1 cellular context compared by ENCODE assay signal in genomic region chr10:68327889-68328786, GRCh38.
A peak's percentile ranks its signal among the peaks of the same experiment; 100 is the strongest.
TF ChIP-seq lines count a peak whose summit lies in the region.

No MANE protein-coding gene starts in this region.

TF ChIP-seq in K562, 482 proteins besides CTCF, POLR2A, EP300 and RAD21 (continued from another document and continues in another):
- TF ChIP-seq TSHZ1 (CRISPR knock-in tag; IDR thresholded peaks at IDR 0.05) (no peak), CBX8 (IDR thresholded peaks at IDR 0.05; ENCODE audit: borderline replicate concordance, extremely low read depth, low read depth, low read length, poor library complexity, severe bottlenecking) (no peak), SAP30 (IDR thresholded peaks at IDR 0.05; ENCODE audit: borderline replicate concordance, insufficient read depth, low read depth, low read length, poor library complexity, severe bottlenecking) (no peak), VEZF1 (CRISPR knock-in tag; IDR thresholded peaks at IDR 0.05) (peak; percentile 39; the same call in 1 of the 2 replicates), TOE1 (IDR thresholded peaks at IDR 0.05; ENCODE audit: borderline replicate concordance) (peak; percentile 93), TOE1 (CRISPR knock-in tag; IDR thresholded peaks at IDR 0.05; ENCODE audit: borderline replicate concordance, low read depth) (no peak), CBFA2T2 (conservative IDR thresholded peaks at IDR 0.05) (peak; percentile 51), TEAD2 (tag; IDR thresholded peaks at IDR 0.05) (0 out of 2 replicates have a peak, but pooled peaks have one; percentile 9), ETV5 (CRISPR knock-in tag; IDR thresholded peaks at IDR 0.05; ENCODE audit: low read depth) (no peak), POLR2AphosphoS2 (IDR thresholded peaks at IDR 0.05; ENCODE audit: low read length) (no peak), ZNF212 (CRISPR knock-in tag; IDR thresholded peaks at IDR 0.05) (no peak), GABPB2 (CRISPR knock-in tag; conservative IDR thresholded peaks at IDR 0.05) (no peak), KLF10 (CRISPR knock-in tag; IDR thresholded peaks at IDR 0.05) (0 out of 2 replicates have a peak, but pooled peaks have one; percentile 19), ZKSCAN3 (CRISPR knock-in tag; IDR thresholded peaks at IDR 0.05) (no peak), ARID2 (IDR thresholded peaks at IDR 0.05) (no peak), FOXM1 (IDR thresholded peaks at IDR 0.05; ENCODE audit: low read depth) (0 out of 2 replicates have a peak, but pooled peaks have one; percentile 28), FOXM1 (CRISPR knock-in tag; IDR thresholded peaks at IDR 0.05; ENCODE audit: low read depth) (no peak), RBM25 (IDR thresholded peaks at IDR 0.05; ENCODE audit: low read depth, low read length, severe bottlenecking) (no peak), EWSR1 (IDR thresholded peaks at IDR 0.05; ENCODE audit: borderline replicate concordance, low read depth, partially characterized antibody) (no peak), ZBTB49 (CRISPR knock-in tag; IDR thresholded peaks at IDR 0.05; ENCODE audit: borderline replicate concordance) (no peak), ZNF75A (CRISPR knock-in tag; IDR thresholded peaks at IDR 0.05) (no peak), HDAC2 (IDR thresholded peaks at IDR 0.05) (no peak), DDX20 (tag; IDR thresholded peaks at IDR 0.05; ENCODE audit: low read depth) (no peak; the same call in 1 of the 2 replicates), ZNF79 (CRISPR knock-in tag; IDR thresholded peaks at IDR 0.05; ENCODE audit: low read depth) (no peak), HMGN3 (IDR thresholded peaks at IDR 0.05; ENCODE audit: borderline replicate concordance, extremely low read depth, insufficient read length, low read depth, low read length) (no peak), ARHGAP35 (IDR thresholded peaks at IDR 0.05; ENCODE audit: partially characterized antibody) (no peak), TRIM28 (IDR thresholded peaks at IDR 0.05) (no peak), MED1 (CRISPR knock-in tag; IDR thresholded peaks at IDR 0.05; ENCODE audit: borderline replicate concordance) (no peak), ELF1 (tag; IDR thresholded peaks at IDR 0.05) (peak; percentile 16; the same call in 1 of the 2 replicates), ZNF263 (CRISPR knock-in tag; IDR thresholded peaks at IDR 0.05; ENCODE audit: borderline replicate concordance) (no peak), PML (IDR thresholded peaks at IDR 0.05; ENCODE audit: low read length) (no peak), ARID1B (IDR thresholded peaks at IDR 0.05) (peak; percentile 28; the same call in 1 of the 2 replicates), CREB3 (tag; conservative IDR thresholded peaks at IDR 0.05; ENCODE audit: low read depth) (no peak), CHD4 (IDR thresholded peaks at IDR 0.05; ENCODE audit: insufficient read depth, insufficient replicate concordance, low read depth, low read length, poor library complexity, severe bottlenecking) (no peak), NFE2L1 (tag; IDR thresholded peaks at IDR 0.05; ENCODE audit: borderline replicate concordance, low read depth) (no peak), STAT5A (IDR thresholded peaks at IDR 0.05; ENCODE audit: borderline replicate concordance, low read length) (no peak), JUN (IDR thresholded peaks at IDR 0.05; ENCODE audit: borderline replicate concordance, low read depth, low read length) (no peak), JUN (CRISPR knock-in tag; IDR thresholded peaks at IDR 0.05; ENCODE audit: borderline replicate concordance) (no peak), KAT7 (CRISPR knock-in tag; IDR thresholded peaks at IDR 0.05; ENCODE audit: borderline replicate concordance) (no peak), ZC3H4 (CRISPR knock-in tag; IDR thresholded peaks at IDR 0.05; ENCODE audit: borderline replicate concordance) (no peak), SMARCC2 (IDR thresholded peaks at IDR 0.05; ENCODE audit: low read depth) (no peak), ELF4 (CRISPR knock-in tag; IDR thresholded peaks at IDR 0.05) (0 out of 2 replicates have a peak, but pooled peaks have one; percentile 43), KLF13 (tag; IDR thresholded peaks at IDR 0.05; ENCODE audit: borderline replicate concordance, low read depth) (no peak), MTA1 (IDR thresholded peaks at IDR 0.05; ENCODE audit: borderline replicate concordance) (0 out of 2 replicates have a peak, but pooled peaks have one; percentile 16), RREB1 (CRISPR knock-in tag; IDR thresholded peaks at IDR 0.05) (no peak), PRPF4 (IDR thresholded peaks at IDR 0.05; ENCODE audit: insufficient read depth, low read depth, low read length, poor library complexity, severe bottlenecking) (no peak), TFE3 (CRISPR knock-in tag; IDR thresholded peaks at IDR 0.05) (peak; percentile 93), CEBPG (CRISPR knock-in tag; IDR thresholded peaks at IDR 0.05) (no peak), CEBPG (tag; conservative IDR thresholded peaks at IDR 0.05 in 1 of 2, IDR thresholded peaks at IDR 0.05 in 1 of 2) (peak; percentile 47 to 73; a peak in 3 of 4 replicates), GTF2A2 (tag; IDR thresholded peaks at IDR 0.05) (0 out of 2 replicates have a peak, but pooled peaks have one; percentile 26), POU5F1 (IDR thresholded peaks at IDR 0.05; ENCODE audit: borderline replicate concordance, low read depth, low read length, partially characterized antibody) (no peak), SIN3B (IDR thresholded peaks at IDR 0.05; ENCODE audit: low read depth) (no peak), THRB (CRISPR knock-in tag; conservative IDR thresholded peaks at IDR 0.05) (no peak), MIER1 (IDR thresholded peaks at IDR 0.05; ENCODE audit: low read depth) (no peak)
